In the genomic region with DNA sequence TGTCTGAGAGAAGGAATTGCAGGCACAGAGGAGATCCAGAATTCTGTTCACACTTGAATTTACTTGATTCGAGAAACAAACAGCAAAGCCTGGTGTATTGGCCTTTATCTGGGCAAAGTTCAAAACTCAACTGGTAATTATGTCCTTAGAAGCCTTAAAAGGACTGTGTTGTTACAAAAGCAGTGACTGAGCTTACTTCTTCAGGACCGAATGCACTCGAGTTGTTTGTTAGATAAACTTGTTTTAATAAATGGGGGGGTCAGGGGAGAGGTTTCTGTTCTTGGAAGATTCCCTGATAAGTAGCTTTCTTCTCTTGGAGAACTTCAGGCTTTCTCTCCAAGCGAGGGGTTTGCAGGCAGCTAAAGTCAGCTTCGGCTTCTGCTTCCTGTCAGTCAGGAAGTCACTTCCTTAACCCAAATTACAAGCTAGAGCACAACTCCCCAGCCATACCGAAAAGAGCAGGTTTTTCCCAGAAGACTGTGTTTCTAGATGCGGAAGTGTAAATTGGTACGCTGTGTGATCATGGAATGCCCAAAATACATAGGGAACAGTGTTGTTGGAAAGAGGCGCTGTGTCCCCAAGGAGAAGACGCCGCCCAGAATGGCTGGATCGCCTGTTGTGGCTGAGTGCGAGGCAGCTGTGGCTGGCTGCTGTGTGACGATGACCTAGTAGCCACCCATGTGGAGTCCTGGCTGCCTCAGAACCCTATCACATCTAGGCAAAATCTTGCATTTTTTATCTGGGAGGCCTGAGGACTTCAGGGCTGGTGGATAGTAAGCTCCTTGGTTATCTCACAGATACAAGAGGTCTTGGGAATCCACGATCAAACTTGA, we compare ENCODE assay signal across 1 cellular context.
TF ChIP-seq lines count a peak whose summit lies in the region.

No MANE protein-coding gene starts in this region.

TF ChIP-seq in K562, 482 proteins besides CTCF, POLR2A, EP300 and RAD21 (continued from another document and continues in another):
- peak; percentile 77 for TF ChIP-seq L3MBTL2 (IDR thresholded peaks at IDR 0.05)
- no peak for TF ChIP-seq RBBP5 (IDR thresholded peaks at IDR 0.05; ENCODE audit: borderline replicate concordance, insufficient read depth, low read length, poor library complexity, severe bottlenecking)
- TF ChIP-seq, protein P1, sequence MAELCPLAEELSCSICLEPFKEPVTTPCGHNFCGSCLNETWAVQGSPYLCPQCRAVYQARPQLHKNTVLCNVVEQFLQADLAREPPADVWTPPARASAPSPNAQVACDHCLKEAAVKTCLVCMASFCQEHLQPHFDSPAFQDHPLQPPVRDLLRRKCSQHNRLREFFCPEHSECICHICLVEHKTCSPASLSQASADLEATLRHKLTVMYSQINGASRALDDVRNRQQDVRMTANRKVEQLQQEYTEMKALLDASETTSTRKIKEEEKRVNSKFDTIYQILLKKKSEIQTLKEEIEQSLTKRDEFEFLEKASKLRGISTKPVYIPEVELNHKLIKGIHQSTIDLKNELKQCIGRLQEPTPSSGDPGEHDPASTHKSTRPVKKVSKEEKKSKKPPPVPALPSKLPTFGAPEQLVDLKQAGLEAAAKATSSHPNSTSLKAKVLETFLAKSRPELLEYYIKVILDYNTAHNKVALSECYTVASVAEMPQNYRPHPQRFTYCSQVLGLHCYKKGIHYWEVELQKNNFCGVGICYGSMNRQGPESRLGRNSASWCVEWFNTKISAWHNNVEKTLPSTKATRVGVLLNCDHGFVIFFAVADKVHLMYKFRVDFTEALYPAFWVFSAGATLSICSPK (IDR thresholded peaks at IDR 0.05; ENCODE audit: borderline replicate concordance), result no peak
- TF ChIP-seq ZKSCAN3 (CRISPR knock-in tag; IDR thresholded peaks at IDR 0.05), result no peak
- TF ChIP-seq HMGXB4 (CRISPR knock-in tag; IDR thresholded peaks at IDR 0.05), result no peak
- TF ChIP-seq ZBTB34 (CRISPR knock-in tag; IDR thresholded peaks at IDR 0.05), result no peak
- TF ChIP-seq TBL1XR1 (IDR thresholded peaks at IDR 0.05; ENCODE audit: low read length in 2 of 2), result peak in 1 of 2 experiments; percentile 69; a peak in 2 of 4 replicates
- no peak for TF ChIP-seq SAFB2 (IDR thresholded peaks at IDR 0.05; ENCODE audit: borderline replicate concordance, low read depth, low read length, severe bottlenecking)
- no peak for TF ChIP-seq ZNF212 (CRISPR knock-in tag; IDR thresholded peaks at IDR 0.05)
- TF ChIP-seq HDAC6 (IDR thresholded peaks at IDR 0.05; ENCODE audit: low read depth, low read length), result no peak
- no peak for TF ChIP-seq HMG20A (CRISPR knock-in tag; conservative IDR thresholded peaks at IDR 0.05)
- TF ChIP-seq MCM7 (IDR thresholded peaks at IDR 0.05), result no peak
- no peak for TF ChIP-seq ZC3H4 (CRISPR knock-in tag; IDR thresholded peaks at IDR 0.05; ENCODE audit: borderline replicate concordance)
- no peak for TF ChIP-seq ZNF76 (CRISPR knock-in tag; IDR thresholded peaks at IDR 0.05; ENCODE audit: borderline replicate concordance)
- TF ChIP-seq TCF3 (CRISPR knock-in tag; IDR thresholded peaks at IDR 0.05), result peak; percentile 87
- TF ChIP-seq ZNF766 (CRISPR knock-in tag; conservative IDR thresholded peaks at IDR 0.05), result peak; percentile 90
- no peak for TF ChIP-seq RBM39 (optimal IDR thresholded peaks at IDR 0.05; ENCODE audit: low read depth, low read length)
- TF ChIP-seq, protein P2, sequence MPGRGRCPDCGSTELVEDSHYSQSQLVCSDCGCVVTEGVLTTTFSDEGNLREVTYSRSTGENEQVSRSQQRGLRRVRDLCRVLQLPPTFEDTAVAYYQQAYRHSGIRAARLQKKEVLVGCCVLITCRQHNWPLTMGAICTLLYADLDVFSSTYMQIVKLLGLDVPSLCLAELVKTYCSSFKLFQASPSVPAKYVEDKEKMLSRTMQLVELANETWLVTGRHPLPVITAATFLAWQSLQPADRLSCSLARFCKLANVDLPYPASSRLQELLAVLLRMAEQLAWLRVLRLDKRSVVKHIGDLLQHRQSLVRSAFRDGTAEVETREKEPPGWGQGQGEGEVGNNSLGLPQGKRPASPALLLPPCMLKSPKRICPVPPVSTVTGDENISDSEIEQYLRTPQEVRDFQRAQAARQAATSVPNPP (IDR thresholded peaks at IDR 0.05; ENCODE audit: borderline replicate concordance, insufficient read depth, insufficient read length), result no peak
- peak; percentile 75; the same call in 1 of the 2 replicates for TF ChIP-seq GATAD2B (IDR thresholded peaks at IDR 0.05; ENCODE audit: borderline replicate concordance)
- peak; percentile 74 for TF ChIP-seq GATA2 (CRISPR knock-in tag; IDR thresholded peaks at IDR 0.05)
- TF ChIP-seq ZNF318 (IDR thresholded peaks at IDR 0.05; ENCODE audit: borderline replicate concordance in 1 of 2, low read depth in 1 of 2), result no peak
- TF ChIP-seq RUNX1 (IDR thresholded peaks at IDR 0.05; ENCODE audit: low read depth), result no peak
- TF ChIP-seq XRCC4 (IDR thresholded peaks at IDR 0.05; ENCODE audit: extremely low read depth, insufficient read depth, insufficient read length), result no peak
- no peak for TF ChIP-seq THRA (IDR thresholded peaks at IDR 0.05)
- TF ChIP-seq RB1 (IDR thresholded peaks at IDR 0.05; ENCODE audit: low read depth), result no peak
- peak; percentile 72; the same call in 1 of the 2 replicates for TF ChIP-seq PML (IDR thresholded peaks at IDR 0.05; ENCODE audit: low read length)
- no peak for TF ChIP-seq ZFPM2 (CRISPR knock-in tag; IDR thresholded peaks at IDR 0.05)
- TF ChIP-seq, protein P3, sequence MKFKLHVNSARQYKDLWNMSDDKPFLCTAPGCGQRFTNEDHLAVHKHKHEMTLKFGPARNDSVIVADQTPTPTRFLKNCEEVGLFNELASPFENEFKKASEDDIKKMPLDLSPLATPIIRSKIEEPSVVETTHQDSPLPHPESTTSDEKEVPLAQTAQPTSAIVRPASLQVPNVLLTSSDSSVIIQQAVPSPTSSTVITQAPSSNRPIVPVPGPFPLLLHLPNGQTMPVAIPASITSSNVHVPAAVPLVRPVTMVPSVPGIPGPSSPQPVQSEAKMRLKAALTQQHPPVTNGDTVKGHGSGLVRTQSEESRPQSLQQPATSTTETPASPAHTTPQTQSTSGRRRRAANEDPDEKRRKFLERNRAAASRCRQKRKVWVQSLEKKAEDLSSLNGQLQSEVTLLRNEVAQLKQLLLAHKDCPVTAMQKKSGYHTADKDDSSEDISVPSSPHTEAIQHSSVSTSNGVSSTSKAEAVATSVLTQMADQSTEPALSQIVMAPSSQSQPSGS (CRISPR knock-in tag; IDR thresholded peaks at IDR 0.05), result no peak
- TF ChIP-seq ZNF589 (CRISPR knock-in tag; IDR thresholded peaks at IDR 0.05; ENCODE audit: low read depth), result peak; percentile 45; the same call in 1 of the 2 replicates
- TF ChIP-seq, protein P4, sequence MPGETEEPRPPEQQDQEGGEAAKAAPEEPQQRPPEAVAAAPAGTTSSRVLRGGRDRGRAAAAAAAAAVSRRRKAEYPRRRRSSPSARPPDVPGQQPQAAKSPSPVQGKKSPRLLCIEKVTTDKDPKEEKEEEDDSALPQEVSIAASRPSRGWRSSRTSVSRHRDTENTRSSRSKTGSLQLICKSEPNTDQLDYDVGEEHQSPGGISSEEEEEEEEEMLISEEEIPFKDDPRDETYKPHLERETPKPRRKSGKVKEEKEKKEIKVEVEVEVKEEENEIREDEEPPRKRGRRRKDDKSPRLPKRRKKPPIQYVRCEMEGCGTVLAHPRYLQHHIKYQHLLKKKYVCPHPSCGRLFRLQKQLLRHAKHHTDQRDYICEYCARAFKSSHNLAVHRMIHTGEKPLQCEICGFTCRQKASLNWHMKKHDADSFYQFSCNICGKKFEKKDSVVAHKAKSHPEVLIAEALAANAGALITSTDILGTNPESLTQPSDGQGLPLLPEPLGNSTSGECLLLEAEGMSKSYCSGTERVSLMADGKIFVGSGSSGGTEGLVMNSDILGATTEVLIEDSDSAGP (CRISPR knock-in tag; IDR thresholded peaks at IDR 0.05), result no peak
- no peak for TF ChIP-seq ZNF696 (CRISPR knock-in tag; conservative IDR thresholded peaks at IDR 0.05)
- TF ChIP-seq HIVEP1 (CRISPR knock-in tag; IDR thresholded peaks at IDR 0.05), result no peak
- TF ChIP-seq MCM5 (IDR thresholded peaks at IDR 0.05; ENCODE audit: low read depth), result no peak
- peak; percentile 73 to 86 for TF ChIP-seq TRIM24 (IDR thresholded peaks at IDR 0.05)
- peak; percentile 81; the same call in 1 of the 2 replicates for TF ChIP-seq FOXM1 (IDR thresholded peaks at IDR 0.05; ENCODE audit: low read depth)
- no peak for TF ChIP-seq FOXM1 (CRISPR knock-in tag; IDR thresholded peaks at IDR 0.05; ENCODE audit: low read depth)
